Comparison of ENCODE assay signal across 25 cellular contexts in genomic region chr22:37119872-37120271, GRCh38. TPM values are rescaled to one million over a fixed set of nuclear protein-coding genes. Genes with fewer than 3 reads are reported as not detected.
A peak's percentile ranks its signal among the peaks of the same experiment; 100 is the strongest.
DNase-seq lines count a peak whose midpoint lies in the region; ATAC-seq, FAIRE-seq and TF ChIP-seq lines count a peak whose summit lies in the region.
"Had no signal": no experiment of that assay in that cellular context is flagged by ENCODE, and none has a peak within 500 bp of the region (broad histone marks: within the 10 kb centered on the region; RNA-seq: fewer than 3 reads in every experiment).

No MANE protein-coding gene starts in this region.

- DNase-seq in activated naive CD4-positive, alpha-beta T cell treated with anti-CD3 and anti-CD28 coated beads, Interleukin-2, amount 10 ng/mL, durations not matched to agents 7 days and 5 days, result no peak
- no peak for DNase-seq in activated naive CD4-positive, alpha-beta T cell treated with anti-CD3 and anti-CD28 coated beads, Interleukin-2, amount 50 U/mL, for 16 hours
- DNase-seq in GM18507 (ENCODE audit: extremely low spot score, insufficient read length, low read depth), result no peak
- DNase-seq in natural killer cell treated with Interleukin-12 subunit alpha and Interleukin-12 subunit beta and Interleukin-15 and Interleukin-18, amount 100 ng/mL, for 72 hours (ENCODE audit: low spot score), result no peak
- DNase-seq in SK-N-DZ (ENCODE audit: low spot score), result no peak
- DNase-seq in omental fat pad (ENCODE audit: low spot score), result no peak
- no peak for DNase-seq in anterior cingulate cortex (lab: John Stamatoyannopoulos, UW)
- DNase-seq: cortex of kidney; DND-41; GM23248; head of caudate nucleus; NCI-H1105 treated with DMSO at 0.1 percent for 48 hours; NCI-H2107; posterior cingulate gyrus; stimulated activated CD4-positive, alpha-beta T cell treated with anti-CD3 and anti-CD28 coated beads, Interleukin-2, amount 100 ng/mL, for 24 hours; stomach; T1000 had no signal

- FAIRE-seq in GM18507 (lab: Jason Lieb, UNC), result peak; percentile 83
- FAIRE-seq: endothelial cell of umbilical vein, RCC 7860 had no signal

- ATAC-seq in activated T-helper 17 cell treated with anti-CD3 and anti-CD28 coated beads, Interleukin-2, amount 50 U/mL, for 72 hours (replicated peaks), result peak; percentile 17
- ATAC-seq in natural killer cell treated with Interleukin-12 subunit alpha and Interleukin-12 subunit beta and Interleukin-15 and Interleukin-18, amount 100 ng/mL, for 72 hours, result no peak
- ATAC-seq in omental fat pad (ENCODE audit: low FRiP score), result no peak

- H3K36me3 Mint-ChIP-seq in activated naive CD4-positive, alpha-beta T cell treated with anti-CD3 and anti-CD28 coated beads, Interleukin-2, amount 10 ng/mL, durations not matched to agents 7 days and 5 days, result peaks cover 32% of the 10 kb centered on the region
- H3K36me3 Mint-ChIP-seq in activated T-helper 17 cell treated with anti-CD3 and anti-CD28 coated beads, Interleukin-2, amount 50 U/mL, for 72 hours (ENCODE audit: low read depth), result peaks cover 64% of the 10 kb centered on the region
- no peaks in the 10 kb centered on the region for H3K36me3 Mint-ChIP-seq in natural killer cell treated with Interleukin-12 subunit alpha and Interleukin-12 subunit beta and Interleukin-15 and Interleukin-18, amount 100 ng/mL, for 72 hours
- H3K36me3 Mint-ChIP-seq: type B pancreatic cell had no signal

- no peak overlapping the region for H3K4me3 Mint-ChIP-seq in activated naive CD4-positive, alpha-beta T cell treated with anti-CD3 and anti-CD28 coated beads, Interleukin-2, amount 10 ng/mL, durations not matched to agents 7 days and 5 days
- H3K4me3 Mint-ChIP-seq in activated T-helper 17 cell treated with anti-CD3 and anti-CD28 coated beads, Interleukin-2, amount 50 U/mL, for 72 hours, result peak overlapping the region; percentile 99
- peak overlapping the region; percentile 19 for H3K4me3 Mint-ChIP-seq in natural killer cell treated with Interleukin-12 subunit alpha and Interleukin-12 subunit beta and Interleukin-15 and Interleukin-18, amount 100 ng/mL, for 72 hours
- H3K4me3 Mint-ChIP-seq: nephron, type B pancreatic cell had no signal

- no peak for TF ChIP-seq CTCF in omental fat pad (IDR thresholded peaks at IDR 0.05)

- peak overlapping the region; percentile 98 for H3K27ac Mint-ChIP-seq in activated naive CD4-positive, alpha-beta T cell treated with anti-CD3 and anti-CD28 coated beads, Interleukin-2, amount 10 ng/mL, durations not matched to agents 7 days and 5 days
- peak overlapping the region; percentile 99 for H3K27ac Mint-ChIP-seq in activated T-helper 17 cell treated with anti-CD3 and anti-CD28 coated beads, Interleukin-2, amount 50 U/mL, for 72 hours
- peak overlapping the region; percentile 100 for H3K27ac Mint-ChIP-seq in natural killer cell treated with Interleukin-12 subunit alpha and Interleukin-12 subunit beta and Interleukin-15 and Interleukin-18, amount 100 ng/mL, for 72 hours
- H3K27ac Mint-ChIP-seq: nephron, type B pancreatic cell had no signal

- H3K27me3 Mint-ChIP-seq in activated naive CD4-positive, alpha-beta T cell treated with anti-CD3 and anti-CD28 coated beads, Interleukin-2, amount 10 ng/mL, durations not matched to agents 7 days and 5 days, result no peaks in the 10 kb centered on the region
- H3K27me3 Mint-ChIP-seq in activated T-helper 17 cell treated with anti-CD3 and anti-CD28 coated beads, Interleukin-2, amount 50 U/mL, for 72 hours, result no peaks in the 10 kb centered on the region
- no peaks in the 10 kb centered on the region for H3K27me3 Mint-ChIP-seq in natural killer cell treated with Interleukin-12 subunit alpha and Interleukin-12 subunit beta and Interleukin-15 and Interleukin-18, amount 100 ng/mL, for 72 hours

- CTCF ChIA-PET in activated naive CD4-positive, alpha-beta T cell treated with anti-CD3 and anti-CD28 coated beads, Interleukin-2, amount 10 ng/mL, durations not matched to agents 7 days and 5 days (lab: Charles Lee), result interaction anchor here (12.3 kb wide), 1 partner anchor 29 kb away, joined by 103 read pairs; the partner anchor contains the start of gene IL2RB

- no peaks in the 10 kb centered on the region for H3K9me3 Mint-ChIP-seq in activated naive CD4-positive, alpha-beta T cell treated with anti-CD3 and anti-CD28 coated beads, Interleukin-2, amount 10 ng/mL, durations not matched to agents 7 days and 5 days
- no peaks in the 10 kb centered on the region for H3K9me3 Mint-ChIP-seq in activated T-helper 17 cell treated with anti-CD3 and anti-CD28 coated beads, Interleukin-2, amount 50 U/mL, for 72 hours
- no peaks in the 10 kb centered on the region for H3K9me3 Mint-ChIP-seq in natural killer cell treated with Interleukin-12 subunit alpha and Interleukin-12 subunit beta and Interleukin-15 and Interleukin-18, amount 100 ng/mL, for 72 hours
- H3K9me3 Mint-ChIP-seq: nephron, type B pancreatic cell had no signal

- peaks cover 89% of the 10 kb centered on the region for H3K4me1 Mint-ChIP-seq in activated naive CD4-positive, alpha-beta T cell treated with anti-CD3 and anti-CD28 coated beads, Interleukin-2, amount 10 ng/mL, durations not matched to agents 7 days and 5 days
- H3K4me1 Mint-ChIP-seq in activated T-helper 17 cell treated with anti-CD3 and anti-CD28 coated beads, Interleukin-2, amount 50 U/mL, for 72 hours, result peaks cover 50% of the 10 kb centered on the region
- H3K4me1 Mint-ChIP-seq in natural killer cell treated with Interleukin-12 subunit alpha and Interleukin-12 subunit beta and Interleukin-15 and Interleukin-18, amount 100 ng/mL, for 72 hours (ENCODE audit: low read depth in 2 of 2), result peaks cover 65 to 68% of the 10 kb centered on the region in 2 donors
- H3K4me1 Mint-ChIP-seq: nephron had no signal

RNA-seq across cellular contexts. Expression of gene TMPRSS6, which starts 10.4 kb away (rescaled TPM):
- 100 to 1,000 TPM in 1 of 2 donors, 10 to 100 TPM in 1; 86.6 to 343 TPM for total RNA-seq in activated T-helper 17 cell treated with anti-CD3 and anti-CD28 coated beads, Interleukin-2, amount 50 U/mL, for 72 hours
- 1 to 10 TPM; 1.8 to 1.9 TPM for total RNA-seq in natural killer cell treated with Interleukin-12 subunit alpha and Interleukin-12 subunit beta and Interleukin-15 and Interleukin-18, amount 100 ng/mL, for 72 hours
- not detected in 2 replicates for polyA plus RNA-seq in SK-N-DZ (2014; cell fraction: cytosol; rRNA removed)
- not detected in 2 replicates for polyA plus RNA-seq in SK-N-DZ (2014; cell fraction: nucleus; rRNA removed)
- total RNA-seq in omental fat pad, result not detected
- total RNA-seq: endothelial cell of umbilical vein, GM23248, mesenteric fat pad, NCI-H460, SJSA1 had no signal
- polyA plus RNA-seq: endothelial cell of umbilical vein had no signal

RNA-seq across cellular contexts. Expression of gene IL2RB, which starts 29.8 kb away (rescaled TPM):
- total RNA-seq in activated T-helper 17 cell treated with anti-CD3 and anti-CD28 coated beads, Interleukin-2, amount 50 U/mL, for 72 hours, result 100 to 1,000 TPM; 425 to 498 TPM
- 100 to 1,000 TPM; 508 to 635 TPM for total RNA-seq in natural killer cell treated with Interleukin-12 subunit alpha and Interleukin-12 subunit beta and Interleukin-15 and Interleukin-18, amount 100 ng/mL, for 72 hours
- 0.22 TPM in 1 of 2 replicates, not detected in the other for polyA plus RNA-seq in SK-N-DZ (2014; cell fraction: cytosol; rRNA removed)
- not detected in 2 replicates for polyA plus RNA-seq in SK-N-DZ (2014; cell fraction: nucleus; rRNA removed)
- total RNA-seq in omental fat pad, result 1 to 10 TPM in 3 of 4 donors, under 1 TPM in 1; 0.95 to 4.4 (median 1.5) TPM
- total RNA-seq: endothelial cell of umbilical vein, GM23248, NCI-H460, SJSA1 had no signal

Comparison
In these comparisons a context has a peak if more than half of its experiments do, and no peak if none do; other contexts are left out.
1. RNA of gene TMPRSS6, which starts 10.4 kb away (total RNA-seq): 86.6 to 343 TPM in activated T-helper 17 cell treated with anti-CD3 and anti-CD28 coated beads, Interleukin-2, amount 50 U/mL, for 72 hours; 1.8 to 1.9 TPM in natural killer cell treated with Interleukin-12 subunit alpha and Interleukin-12 subunit beta and Interleukin-15 and Interleukin-18, amount 100 ng/mL, for 72 hours and not detected in omental fat pad; every median in the first group is over 10 times any median in the second.
2. RNA of gene IL2RB, which starts 29.8 kb away (total RNA-seq): 508 to 635 TPM in natural killer cell treated with Interleukin-12 subunit alpha and Interleukin-12 subunit beta and Interleukin-15 and Interleukin-18, amount 100 ng/mL, for 72 hours and 425 to 498 TPM in activated T-helper 17 cell treated with anti-CD3 and anti-CD28 coated beads, Interleukin-2, amount 50 U/mL, for 72 hours; 0.95 to 4.4 TPM in omental fat pad; every median in the first group is over 10 times any median in the second.
3. Peak in every context shown above with its lines, with median percentiles within 50 percentile points of each other: H3K27ac Mint-ChIP-seq.